ENCODE assay signal across 1 cellular context in genomic region chr6:154341326-154341725, GRCh38.
TF ChIP-seq lines count a peak whose summit lies in the region.

No MANE protein-coding gene starts in this region.

TF ChIP-seq in endothelial cell of umbilical vein, 7 proteins besides CTCF, POLR2A, EP300 and RAD21:
- TF ChIP-seq POLR2AphosphoS5 (IDR thresholded peaks at IDR 0.05; ENCODE audit: insufficient read depth, low read depth, low read length) = no peak
- TF ChIP-seq MYC (IDR thresholded peaks at IDR 0.05; ENCODE audit: low read depth, low read length) = no peak
- no peak for TF ChIP-seq MAX (IDR thresholded peaks at IDR 0.05; ENCODE audit: insufficient read depth, insufficient read length)
TF ChIP-seq in endothelial cell of umbilical vein: peak in this region for 0.
